ENCODE assay signal across 18 cellular contexts in genomic region chr1:66291047-66291864, GRCh38.
DNase-seq lines count a peak whose midpoint lies in the region; ATAC-seq, FAIRE-seq and TF ChIP-seq lines count a peak whose summit lies in the region.
"Had no signal": no experiment of that assay in that cellular context is flagged by ENCODE, and none has a peak within 500 bp of the region (broad histone marks: within the 10 kb centered on the region; RNA-seq: fewer than 3 reads in every experiment).

No MANE protein-coding gene starts in this region.

- no peak overlapping the region for H2BK120ac ChIP-seq in H9 (ENCODE audit: low read depth, low read length, poor library complexity, severe bottlenecking)

- no peak overlapping the region for H3K4me3 Mint-ChIP-seq in H9
- H3K4me3 Mint-ChIP-seq: activated naive CD4-positive, alpha-beta T cell treated with anti-CD3 and anti-CD28 coated beads, Interleukin-2, amount 10 ng/mL, durations not matched to agents 7 days and 5 days; IgD-negative memory B cell had no signal

- no peak overlapping the region for H2BK20ac ChIP-seq in H9 (ENCODE audit: low read depth, low read length, poor library complexity, severe bottlenecking)

- WGBS in H9 (ENCODE audit: extremely low coverage, insufficient read length, low lambda C conversion rate), result no CpG with 5 or more reads among the region's 2 CpGs

- H4K5ac ChIP-seq in H9 (ENCODE audit: insufficient read length, low read depth, low read length), result no peak overlapping the region

- no peaks in the 10 kb centered on the region for H3K79me2 ChIP-seq in H9 (ENCODE audit: insufficient read depth, low read length)

- H3K9ac ChIP-seq in SK-N-MC (ENCODE audit: insufficient read length), result no peak overlapping the region
- H3K9ac ChIP-seq in H9 (ENCODE audit: extremely low read depth, insufficient read length, low read length), result no peak overlapping the region

- no peaks in the 10 kb centered on the region for H3K4me1 Mint-ChIP-seq in H9

- no peaks in the 10 kb centered on the region; the same call in 1 of the 2 replicates for H3K27me3 Mint-ChIP-seq in H9 (ENCODE audit: low read depth)
- H3K27me3 Mint-ChIP-seq: activated naive CD4-positive, alpha-beta T cell treated with anti-CD3 and anti-CD28 coated beads, Interleukin-2, amount 10 ng/mL, durations not matched to agents 7 days and 5 days; IgD-negative memory B cell had no signal

- DNase-seq in D721Med (ENCODE audit: insufficient read length, low spot score) (no peak), SK-N-MC (ENCODE audit: low read depth, low spot score) (no peak), H9 (no peak)
- no peak for DNase-seq in activated CD8-positive, alpha-beta memory T cell treated with anti-CD3 and anti-CD28 coated beads, Interleukin-2, amount 50 U/mL, for 48 hours
- DNase-seq in activated effector memory CD4-positive, alpha-beta T cell treated with Interleukin-2 at 50 U/mL for 16 hours, result no peak
- DNase-seq: activated naive CD4-positive, alpha-beta T cell treated with anti-CD3 and anti-CD28 coated beads, Interleukin-2, amount 10 ng/mL, durations not matched to agents 7 days and 5 days; DMS 273 treated with DMSO at 0.1 percent for 48 hours; effector CD8-positive, alpha-beta T cell; NCI-H1092; NK-92 treated with Interleukin-12 subunit alpha and Interleukin-12 subunit beta, amount 100 ng/mL, for 24 hours; stimulated activated CD4-positive, alpha-beta T cell treated with anti-CD3 and anti-CD28 coated beads, Interleukin-4, amount 100 ng/mL, for 24 hours had no signal

- H4K91ac ChIP-seq in H9 (ENCODE audit: insufficient read length, low read depth, low read length), result no peak overlapping the region

- H3K36me3 ChIP-seq in SK-N-MC (ENCODE audit: insufficient read depth, low read length), result no peaks in the 10 kb centered on the region
- H3K36me3 ChIP-seq: cardiac muscle cell had no signal

- H3K18ac ChIP-seq in H9 (ENCODE audit: insufficient read length, low read depth, low read length), result no peak overlapping the region

- H4K8ac ChIP-seq in H9 (replicated peaks; ENCODE audit: insufficient read length, low read depth, low read length), result no peak overlapping the region

- H3K9me3 Mint-ChIP-seq in H9, result no peaks in the 10 kb centered on the region
- H3K9me3 Mint-ChIP-seq: activated naive CD4-positive, alpha-beta T cell treated with anti-CD3 and anti-CD28 coated beads, Interleukin-2, amount 10 ng/mL, durations not matched to agents 7 days and 5 days; IgD-negative memory B cell had no signal

- H2BK15ac ChIP-seq in H9 (ENCODE audit: low read depth, low read length), result no peak overlapping the region

- no peak overlapping the region for H3K23ac ChIP-seq in H9 (ENCODE audit: insufficient read length, low read depth, low read length)

- no peak overlapping the region for H3K27ac Mint-ChIP-seq in H9
- H3K27ac Mint-ChIP-seq: activated naive CD4-positive, alpha-beta T cell treated with anti-CD3 and anti-CD28 coated beads, Interleukin-2, amount 10 ng/mL, durations not matched to agents 7 days and 5 days; IgD-negative memory B cell had no signal

- no peak overlapping the region for H3K4me3 ChIP-seq in SK-N-MC
- H3K4me3 ChIP-seq: cardiac muscle cell had no signal

- H3K27ac ChIP-seq in SK-N-MC, result peak overlapping the region; percentile 20; the same call in 1 of the 2 replicates
- H3K27ac ChIP-seq in H9 (ENCODE audit: insufficient read length, low read depth, low read length), result no peak overlapping the region
- H3K27ac ChIP-seq: cardiac muscle cell had no signal

- no peak overlapping the region for H2AK5ac ChIP-seq in H9 (ENCODE audit: insufficient read length, low read length)

- H3T11ph ChIP-seq in H9 (ENCODE audit: low read length), result no peak overlapping the region

- no peaks in the 10 kb centered on the region; the same call in 1 of the 2 replicates for H3K27me3 ChIP-seq in H9 (ENCODE audit: insufficient read depth, low read length)
- H3K27me3 ChIP-seq: cardiac muscle cell had no signal

- no peak overlapping the region for H3K56ac ChIP-seq in H9 (ENCODE audit: insufficient read length, low read depth, low read length)

- TF ChIP-seq CTCF in D721Med (IDR thresholded peaks at IDR 0.05; ENCODE audit: insufficient read depth, missing control alignments) (no peak), H9 (conservative IDR thresholded peaks at IDR 0.05) (no peak)

- no peaks in the 10 kb centered on the region for H3K36me3 Mint-ChIP-seq in H9 (ENCODE audit: insufficient read depth in 1 of 3, low read depth in 3 of 3)
- H3K36me3 Mint-ChIP-seq: activated naive CD4-positive, alpha-beta T cell treated with anti-CD3 and anti-CD28 coated beads, Interleukin-2, amount 10 ng/mL, durations not matched to agents 7 days and 5 days; IgD-negative memory B cell had no signal

- H3K4me2 ChIP-seq in H9 (ENCODE audit: insufficient read depth, insufficient read length, low read length), result no peak overlapping the region

- no peak overlapping the region for H3K14ac ChIP-seq in H9 (ENCODE audit: insufficient read depth, low read length)

- H3K4ac ChIP-seq in H9 (ENCODE audit: low read depth, low read length), result no peak overlapping the region

- no peaks in the 10 kb centered on the region for H3K23me2 ChIP-seq in H9 (ENCODE audit: insufficient read length, low read depth, low read length, poor library complexity, severe bottlenecking)

- no peaks in the 10 kb centered on the region for H3K79me1 ChIP-seq in H9 (ENCODE audit: insufficient read depth, low read depth, low read length, poor library complexity, severe bottlenecking)

- H3K9me3 ChIP-seq in SK-N-MC (ENCODE audit: low read depth, low read length) (no peaks in the 10 kb centered on the region), H9 (ENCODE audit: control insufficient read depth, low read depth, low read length) (no peaks in the 10 kb centered on the region)

- no peaks in the 10 kb centered on the region for H4K20me1 ChIP-seq in H9 (ENCODE audit: control insufficient read depth, insufficient read depth, insufficient read length)

- FAIRE-seq in D721Med (lab: Jason Lieb, UNC) (peak; percentile 48), islet of Langerhans (lab: Jason Lieb, UNC) (peak; percentile 91)

- no peak overlapping the region for H2AFZ ChIP-seq in H9 (ENCODE audit: low read length)

- H2BK5ac ChIP-seq in H9 (ENCODE audit: insufficient read length, low read length), result no peak overlapping the region

- ATAC-seq in GM21423 (IDR thresholded peaks at IDR 0.05; ENCODE audit: unreplicated experiment), result peak; percentile 34
- ATAC-seq in GM18520 (IDR thresholded peaks at IDR 0.05; ENCODE audit: unreplicated experiment), result no peak
- ATAC-seq: left lobe of liver, Right ventricle myocardium inferior had no signal

- H2BK12ac ChIP-seq in H9 (ENCODE audit: insufficient read length, low read depth, low read length), result no peak overlapping the region

- H3K4me1 ChIP-seq in H9 (ENCODE audit: insufficient read depth, low read length), result no peaks in the 10 kb centered on the region
